ENCODE assay signal across 9 cellular contexts in genomic region chr7:2466675-2467074, GRCh38. TPM values are rescaled to one million over a fixed set of nuclear protein-coding genes. Genes with fewer than 3 reads are reported as not detected.
"Had no signal": no experiment of that assay in that cellular context is flagged by ENCODE, and none has a peak within 500 bp of the region (broad histone marks: within the 10 kb centered on the region; RNA-seq: fewer than 3 reads in every experiment).

No MANE protein-coding gene starts in this region.

- H3K9me3 Mint-ChIP-seq: IgD-negative memory B cell had no signal

- FAIRE-seq: H54 had no signal

- DNase-seq: GM23248, GOT3, H9, HCEC 1CT, KG1 had no signal

- H3K36me3 Mint-ChIP-seq: IgD-negative memory B cell had no signal

- H3K27ac Mint-ChIP-seq: IgD-negative memory B cell had no signal

- H2AFZ ChIP-seq: GM23248 had no signal

- H3K27ac ChIP-seq: GM23248, HL-60 had no signal

- H3K4me3 Mint-ChIP-seq: H9 had no signal

- H3K9ac ChIP-seq: GM23248 had no signal

- H3K4me3 ChIP-seq: GM23248 had no signal

RNA-seq across cellular contexts. Expression of gene GRIFIN, which starts 9.5 kb away (rescaled TPM):
- total RNA-seq: GM23248, H9, HT1080 had no signal
- polyA plus RNA-seq: GM23248, IgD-negative memory B cell had no signal
